1 cellular context compared by ENCODE assay signal in genomic region chr2:172095146-172095904, GRCh38.
TF ChIP-seq lines count a peak whose summit lies in the region.

No MANE protein-coding gene starts in this region.

TF ChIP-seq in HepG2, 621 proteins besides CTCF, POLR2A, EP300 and RAD21 (continued from another document and continues in another):
- no peak for TF ChIP-seq ZNF646 (CRISPR knock-in tag; IDR thresholded peaks at IDR 0.05)
- TF ChIP-seq RERE (CRISPR knock-in tag; IDR thresholded peaks at IDR 0.05; ENCODE audit: low read depth) = no peak
- TF ChIP-seq SRF (IDR thresholded peaks at IDR 0.05; ENCODE audit: low read depth, low read length) = no peak
- TF ChIP-seq MAFG (CRISPR knock-in tag; IDR thresholded peaks at IDR 0.05) = no peak
- TF ChIP-seq U2AF2 (IDR thresholded peaks at IDR 0.05; ENCODE audit: low read depth, low read length) = no peak
- no peak for TF ChIP-seq DBP (CRISPR knock-in tag; IDR thresholded peaks at IDR 0.05; ENCODE audit: not compliant biosample characterization)
- TF ChIP-seq HOXA5 (CRISPR knock-in tag; IDR thresholded peaks at IDR 0.05) = no peak; the same call in 1 of the 2 replicates
- no peak for TF ChIP-seq ZNF24 (IDR thresholded peaks at IDR 0.05)
- TF ChIP-seq CREBL2 (CRISPR knock-in tag; IDR thresholded peaks at IDR 0.05; ENCODE audit: borderline replicate concordance) = no peak
- TF ChIP-seq CCDC6 (CRISPR knock-in tag; IDR thresholded peaks at IDR 0.05) = no peak
- peak; percentile 44; the same call in 1 of the 2 replicates for TF ChIP-seq ZNF225 (CRISPR knock-in tag; IDR thresholded peaks at IDR 0.05)
- TF ChIP-seq FOXP1 (IDR thresholded peaks at IDR 0.05) = no peak
- no peak for TF ChIP-seq FOXP1 (CRISPR knock-in tag; IDR thresholded peaks at IDR 0.05)
- TF ChIP-seq THAP8 (CRISPR knock-in tag; IDR thresholded peaks at IDR 0.05; ENCODE audit: borderline replicate concordance) = no peak
- no peak for TF ChIP-seq CENPT (CRISPR knock-in tag; IDR thresholded peaks at IDR 0.05; ENCODE audit: low read depth)
- no peak for TF ChIP-seq ZNF564 (CRISPR knock-in tag; IDR thresholded peaks at IDR 0.05)
- TF ChIP-seq GMEB2 (CRISPR knock-in tag; IDR thresholded peaks at IDR 0.05; ENCODE audit: low read depth) = no peak
- no peak for TF ChIP-seq ETV6 (CRISPR knock-in tag; conservative IDR thresholded peaks at IDR 0.05)
- TF ChIP-seq MAFK (conservative IDR thresholded peaks at IDR 0.05 in 1 of 2, IDR thresholded peaks at IDR 0.05 in 1 of 2; ENCODE audit: low read length in 2 of 2) = no peak
- no peak for TF ChIP-seq TBL1XR1 (IDR thresholded peaks at IDR 0.05; ENCODE audit: borderline replicate concordance, low read length, partially characterized antibody)
- TF ChIP-seq MLX (CRISPR knock-in tag; IDR thresholded peaks at IDR 0.05) = no peak
- no peak for TF ChIP-seq ZC3H13 (CRISPR knock-in tag; IDR thresholded peaks at IDR 0.05)
- no peak for TF ChIP-seq ZBTB1 (CRISPR knock-in tag; IDR thresholded peaks at IDR 0.05; ENCODE audit: borderline replicate concordance)
- no peak for TF ChIP-seq CBX1 (IDR thresholded peaks at IDR 0.05; ENCODE audit: low read depth)
- TF ChIP-seq ZNF550 (CRISPR knock-in tag; IDR thresholded peaks at IDR 0.05; ENCODE audit: borderline replicate concordance) = 0 out of 2 replicates have a peak, but pooled peaks have one; percentile 8
- TF ChIP-seq ZFYVE20 (CRISPR knock-in tag; IDR thresholded peaks at IDR 0.05; ENCODE audit: borderline replicate concordance, low read depth) = no peak
- TF ChIP-seq ZNF761 (CRISPR knock-in tag; conservative IDR thresholded peaks at IDR 0.05) = no peak
- TF ChIP-seq CENPX (CRISPR knock-in tag; IDR thresholded peaks at IDR 0.05) = no peak
- no peak for TF ChIP-seq LCORL (IDR thresholded peaks at IDR 0.05)
- TF ChIP-seq LCORL (CRISPR knock-in tag; IDR thresholded peaks at IDR 0.05) = peak; percentile 20; the same call in 1 of the 2 replicates
- no peak for TF ChIP-seq ZSCAN30 (CRISPR knock-in tag; IDR thresholded peaks at IDR 0.05)
- TF ChIP-seq ZNF781 (CRISPR knock-in tag; IDR thresholded peaks at IDR 0.05; ENCODE audit: borderline replicate concordance, not compliant biosample characterization) = no peak
- TF ChIP-seq ZBTB4 (CRISPR knock-in tag; IDR thresholded peaks at IDR 0.05; ENCODE audit: borderline replicate concordance) = no peak
- TF ChIP-seq ZNF180 (CRISPR knock-in tag; IDR thresholded peaks at IDR 0.05; ENCODE audit: borderline replicate concordance, low read depth) = no peak
- no peak for TF ChIP-seq TARDBP (CRISPR knock-in tag; IDR thresholded peaks at IDR 0.05)
- TF ChIP-seq HNRNPLL (IDR thresholded peaks at IDR 0.05; ENCODE audit: low read depth, low read length, poor library complexity, severe bottlenecking) = peak; percentile 88
- TF ChIP-seq PRMT3 (CRISPR knock-in tag; IDR thresholded peaks at IDR 0.05; ENCODE audit: borderline replicate concordance, low read depth) = no peak
- no peak for TF ChIP-seq ONECUT2 (CRISPR knock-in tag; IDR thresholded peaks at IDR 0.05)
- TF ChIP-seq ZBTB26 (CRISPR knock-in tag; IDR thresholded peaks at IDR 0.05; ENCODE audit: borderline replicate concordance) = no peak
